13 cellular contexts compared by ENCODE assay signal in the genomic region with DNA sequence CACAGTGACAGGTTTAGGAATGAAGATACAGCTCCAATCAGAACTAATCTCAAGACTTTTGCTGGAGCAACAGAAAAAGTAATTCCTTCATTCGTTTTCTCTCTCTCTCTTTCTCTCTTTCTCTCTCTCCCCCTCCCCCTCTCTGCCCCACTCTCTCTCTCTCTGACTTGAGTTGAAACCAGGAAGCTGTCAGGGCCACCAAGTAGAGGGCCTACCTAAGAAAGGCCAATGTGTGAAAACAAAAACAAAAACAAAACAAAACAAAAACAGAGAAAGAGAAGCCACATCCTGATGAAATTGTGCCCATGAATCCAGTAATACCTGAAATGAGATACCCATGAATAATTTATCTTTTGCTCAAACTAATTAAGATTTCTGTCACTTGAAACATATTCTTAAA.
DNase-seq lines count a peak whose midpoint lies in the region; ATAC-seq and TF ChIP-seq lines count a peak whose summit lies in the region.
"Had no signal": no experiment of that assay in that cellular context is flagged by ENCODE, and none has a peak within 500 bp of the region (broad histone marks: within the 10 kb centered on the region; RNA-seq: fewer than 3 reads in every experiment).

No MANE protein-coding gene starts in this region.

- intact Hi-C loops in spleen (cut with DNase I; ENCODE audit: low total_unique reads) = no loop called here

- H3K36me3 ChIP-seq in spleen = no peaks in the 10 kb centered on the region

- WGBS in spleen, 5 donors = 46 to 75% (median 62%) methylated on average over 1 of the region's 1 CpG

- ATAC-seq in GM18520 (IDR thresholded peaks at IDR 0.05; ENCODE audit: unreplicated experiment) (peak; percentile 61), GM19467 (IDR thresholded peaks at IDR 0.05; ENCODE audit: unreplicated experiment) (peak; percentile 58), HG03196 (IDR thresholded peaks at IDR 0.05; ENCODE audit: unreplicated experiment) (peak; percentile 74), GM21529 (IDR thresholded peaks at IDR 0.05; ENCODE audit: unreplicated experiment) (no peak), GM18511 (IDR thresholded peaks at IDR 0.05; ENCODE audit: unreplicated experiment) (no peak)
- peak; percentile 50 for ATAC-seq in effector memory CD8-positive, alpha-beta T cell (replicated peaks)
- ATAC-seq: sciatic nerve had no signal

- no peaks in the 10 kb centered on the region for H3K36me3 Mint-ChIP-seq in effector memory CD8-positive, alpha-beta T cell (ENCODE audit: insufficient read depth)
- H3K36me3 Mint-ChIP-seq: activated naive CD4-positive, alpha-beta T cell treated with anti-CD3 and anti-CD28 coated beads, Interleukin-2, amount 10 ng/mL, durations not matched to agents 7 days and 5 days; brain had no signal

- peak overlapping the region in 1 of 2 donors; percentile 2 for H3K4me3 Mint-ChIP-seq in effector memory CD8-positive, alpha-beta T cell
- H3K4me3 Mint-ChIP-seq: activated naive CD4-positive, alpha-beta T cell treated with anti-CD3 and anti-CD28 coated beads, Interleukin-2, amount 10 ng/mL, durations not matched to agents 7 days and 5 days; brain had no signal

- DNase-seq in effector memory CD8-positive, alpha-beta T cell = no peak
- no peak for DNase-seq in spleen
- DNase-seq: activated naive CD4-positive, alpha-beta T cell treated with anti-CD3 and anti-CD28 coated beads, Interleukin-2, amount 10 ng/mL, durations not matched to agents 7 days and 5 days; NCI-H1930; stimulated activated CD4-positive, alpha-beta T cell treated with anti-CD3 and anti-CD28 coated beads, Interleukin-2, amount 100 ng/mL, for 48 hours; stimulated activated CD8-positive, alpha-beta memory T cell treated with anti-CD3 and anti-CD28 coated beads, Interleukin-4, amount 100 ng/mL, for 48 hours had no signal

- no peaks in the 10 kb centered on the region for H3K27me3 ChIP-seq in spleen (replicated peaks in 1 of 7)

- H3K27ac Mint-ChIP-seq in effector memory CD8-positive, alpha-beta T cell = peak overlapping the region; percentile 72 to 76
- H3K27ac Mint-ChIP-seq: activated naive CD4-positive, alpha-beta T cell treated with anti-CD3 and anti-CD28 coated beads, Interleukin-2, amount 10 ng/mL, durations not matched to agents 7 days and 5 days; brain had no signal

- H3K4me3 ChIP-seq in spleen = no peak overlapping the region

- peak overlapping the region in 1 of 8 donors; percentile 1 for H3K27ac ChIP-seq in spleen

- peaks cover 3 to 8% of the 10 kb centered on the region in 2 donors for H3K4me1 Mint-ChIP-seq in effector memory CD8-positive, alpha-beta T cell (ENCODE audit: low read depth in 2 of 2)

- H3K27me3 Mint-ChIP-seq in effector memory CD8-positive, alpha-beta T cell = no peaks in the 10 kb centered on the region
- H3K27me3 Mint-ChIP-seq: activated naive CD4-positive, alpha-beta T cell treated with anti-CD3 and anti-CD28 coated beads, Interleukin-2, amount 10 ng/mL, durations not matched to agents 7 days and 5 days had no signal

- no peak for TF ChIP-seq CTCF in spleen (IDR thresholded peaks at IDR 0.05 in 8 of 11, conservative IDR thresholded peaks at IDR 0.05 in 3 of 11)

- no peaks in the 10 kb centered on the region for H3K4me1 ChIP-seq in spleen

- peaks cover 0 to 26% (median 17%) of the 10 kb centered on the region in 8 donors for H3K9me3 ChIP-seq in spleen

- H3K9me3 Mint-ChIP-seq in effector memory CD8-positive, alpha-beta T cell = peaks cover 7 to 14% of the 10 kb centered on the region in 2 donors

- no peak for TF ChIP-seq POLR2A in spleen (IDR thresholded peaks at IDR 0.05)

Comparison
In these comparisons a context has a peak if more than half of its experiments do, and no peak if none do; other contexts are left out.
1. ATAC-seq: peak in GM18520 (single experiment), GM19467 (single experiment), HG03196 (single experiment) and effector memory CD8-positive, alpha-beta T cell (single experiment); none in GM21529 (single experiment) and GM18511 (single experiment).